Comparison of ENCODE assay signal across 8 cellular contexts in genomic region chr2:85066874-85067351, GRCh38.
DNase-seq lines count a peak whose midpoint lies in the region; ATAC-seq, FAIRE-seq and TF ChIP-seq lines count a peak whose summit lies in the region.

No MANE protein-coding gene starts in this region.

- DNase-seq in AG10803 (ENCODE audit: low read depth) (peak; percentile 77), NCI-H1092 (lab: John Stamatoyannopoulos, UW) (peak; percentile 42), coronary artery (ENCODE audit: low spot score) (peak; percentile 82), kidney tubule cell (ENCODE audit: low spot score) (peak; percentile 72)
- DNase-seq in stimulated activated CD4-positive, alpha-beta T cell treated with anti-CD3 and anti-CD28 coated beads, Interleukin-2, amount 100 ng/mL, for 48 hours, result peak; percentile 47 to 56

- peak overlapping the region; percentile 31 for H3K4me3 ChIP-seq in AG10803 (ENCODE audit: low read length)
- H3K4me3 ChIP-seq in coronary artery, result peak overlapping the region; percentile 65

- peak; percentile 70 for ATAC-seq in GM19035 (IDR thresholded peaks at IDR 0.05; ENCODE audit: unreplicated experiment)
- no peak for ATAC-seq in HG03342 (IDR thresholded peaks at IDR 0.05; ENCODE audit: unreplicated experiment)

- peak; percentile 90 for TF ChIP-seq CTCF in AG10803 (conservative IDR thresholded peaks at IDR 0.05; ENCODE audit: low read length)
- peak; percentile 57 for TF ChIP-seq CTCF in coronary artery (IDR thresholded peaks at IDR 0.05)

- H3K27ac ChIP-seq in coronary artery, result no peak overlapping the region

- FAIRE-seq in TTC549 (lab: Jason Lieb, UNC), result peak; percentile 67
